21 cellular contexts compared by ENCODE assay signal in genomic region chr4:1178300-1179088, GRCh38. TPM values are rescaled to one million over a fixed set of nuclear protein-coding genes. Genes with fewer than 3 reads are reported as not detected.
DNase-seq lines count a peak whose midpoint lies in the region; ATAC-seq, FAIRE-seq and TF ChIP-seq lines count a peak whose summit lies in the region.
"Had no signal": no experiment of that assay in that cellular context is flagged by ENCODE, and none has a peak within 500 bp of the region (broad histone marks: within the 10 kb centered on the region; RNA-seq: fewer than 3 reads in every experiment).

No MANE protein-coding gene starts in this region.

- H3K36me3 Mint-ChIP-seq in MCF 10A (ENCODE audit: insufficient read depth, unreplicated experiment), result no peaks in the 10 kb centered on the region
- H3K36me3 Mint-ChIP-seq in activated T-helper 17 cell treated with anti-CD3 and anti-CD28 coated beads, Interleukin-2, amount 50 U/mL, for 72 hours (ENCODE audit: low read depth), result no peaks in the 10 kb centered on the region

- POLR2A ChIA-PET in MCF 10A (lab: Yijun Ruan, JAX), result interaction anchor here (0.6 to 2.3 kb wide), 15 partner anchors 9 to 168 kb away, joined by 3 to 34 read pairs (median 3); partner anchors contain the start of gene UVSSA
- POLR2A ChIA-PET in HepG2 (lab: Yijun Ruan, JAX), result interaction anchor here (1.4 to 3.5 kb wide), 2 partner anchors 14 to 26 kb away, joined by 9 to 18 read pairs; no protein-coding TSS in a partner anchor

- BruUV-seq in MCF 10A (replicated peaks; lab: Mats Ljungman, UMichigan) (no TSS peak), HepG2 (replicated peaks; lab: Mats Ljungman, UMichigan) (no TSS peak)

- H3K9ac ChIP-seq in HepG2 (ENCODE audit: insufficient read depth, low read depth, low read length), result no peak overlapping the region
- peak overlapping the region in 2 of 3 donors; percentile 52 to 81 for H3K9ac ChIP-seq in skeletal muscle tissue (ENCODE audit: low read depth in 1 of 3, low read length in 3 of 3)

- DNase-seq in MCF 10A (ENCODE audit: unreplicated experiment) (no peak), breast epithelium (ENCODE audit: low spot score in 2 of 2) (no peak), SJCRH30 (peak; percentile 77 to 85), HepG2 (ENCODE audit: low spot score) (no peak), NCI-H1048 (lab: John Stamatoyannopoulos, UW) (no peak)
- DNase-seq: activated CD8-positive, alpha-beta memory T cell treated with anti-CD3 and anti-CD28 coated beads, Interleukin-2, amount 50 U/mL, for 4 hours; amygdala; endodermal cell; MM.1S; naive thymus-derived CD4-positive, alpha-beta T cell; NCI-H146; stimulated activated CD8-positive, alpha-beta memory T cell treated with anti-CD3 and anti-CD28 coated beads, Interleukin-4, amount 100 ng/mL, for 48 hours had no signal

- H3K27me3 ChIP-seq in breast epithelium (no peaks in the 10 kb centered on the region), SJCRH30 (no peaks in the 10 kb centered on the region), HepG2 (ENCODE audit: control insufficient read depth in 1 of 2, insufficient read depth in 2 of 2, low read length in 2 of 2) (no peaks in the 10 kb centered on the region), skeletal muscle tissue (ENCODE audit: control insufficient read depth in 3 of 3, insufficient read depth in 3 of 3, low read length in 3 of 3) (no peaks in the 10 kb centered on the region)
- H3K27me3 ChIP-seq: hepatocyte had no signal

- peak overlapping the region; percentile 95 for H3K27ac Mint-ChIP-seq in MCF 10A (ENCODE audit: low read depth, unreplicated experiment)
- no peak overlapping the region for H3K27ac Mint-ChIP-seq in activated T-helper 17 cell treated with anti-CD3 and anti-CD28 coated beads, Interleukin-2, amount 50 U/mL, for 72 hours
- H3K27ac Mint-ChIP-seq: CD14-positive monocyte; endodermal cell; naive thymus-derived CD4-positive, alpha-beta T cell had no signal

- in situ Hi-C loops in HepG2 (cut with HindIII; ENCODE audit: extremely low pct_ligation_motif_present, low pct_unique_long_range_greater_than_20kb), result no loop called here

- no peak for FAIRE-seq in HepG2 (lab: Jason Lieb, UNC)
- FAIRE-seq: GM12891, H54, islet of Langerhans, RCC 7860 had no signal

- TF ChIP-seq CTCF in MCF 10A (IDR thresholded peaks at IDR 0.05; ENCODE audit: unreplicated experiment) (no peak), breast epithelium (IDR thresholded peaks at IDR 0.05) (no peak), HepG2 (CRISPR knock-in tag; IDR thresholded peaks at IDR 0.05) (no peak)

- TF ChIP-seq POLR2A in breast epithelium (IDR thresholded peaks at IDR 0.05) (no peak), HepG2 (IDR thresholded peaks at IDR 0.05; ENCODE audit: insufficient read depth in 1 of 2, low read depth in 2 of 2, low read length in 2 of 2) (no peak)

- WGBS in HepG2 (ENCODE audit: low lambda C conversion rate), result 82% methylated on average over 11 of the region's 11 CpGs

- peaks cover 0 to 7% of the 10 kb centered on the region in 2 donors for H3K4me1 ChIP-seq in breast epithelium
- peaks cover 21% of the 10 kb centered on the region for H3K4me1 ChIP-seq in SJCRH30
- H3K4me1 ChIP-seq in HepG2 (ENCODE audit: insufficient read depth, low read length), result peaks cover 55% of the 10 kb centered on the region
- H3K4me1 ChIP-seq in skeletal muscle tissue (ENCODE audit: control insufficient read depth in 3 of 3, insufficient read depth in 3 of 3, low read length in 3 of 3), result peaks cover 48 to 58% (median 52%) of the 10 kb centered on the region in 3 donors

- no peak for TF ChIP-seq EP300 in HepG2 (IDR thresholded peaks at IDR 0.05; ENCODE audit: low read depth in 2 of 2, low read length in 2 of 2)
- TF ChIP-seq EP300 in HepG2 (CRISPR knock-in tag; IDR thresholded peaks at IDR 0.05; ENCODE audit: borderline replicate concordance), result no peak

- H3K4me3 ChIP-seq in breast epithelium (no peak overlapping the region), SJCRH30 (no peak overlapping the region), HepG2 (replicated peaks in 1 of 3; ENCODE audit: insufficient read depth in 1 of 3, low read depth in 2 of 3, low read length in 3 of 3) (no peak overlapping the region), skeletal muscle tissue (ENCODE audit: low read length in 3 of 3) (peak overlapping the region in 2 of 3 donors; percentile 44 to 58)
- H3K4me3 ChIP-seq: hepatocyte had no signal

- intact Hi-C loops in MCF 10A (cut with micrococcal nuclease), result no loop called here
- intact Hi-C loops in breast epithelium (cut with DNase I; ENCODE audit: low total_unique reads), result no loop called here
- intact Hi-C loops in HepG2 (cut with micrococcal nuclease; ENCODE audit: unreplicated experiment), result no loop called here

- CTCF ChIA-PET in MCF 10A (lab: Yijun Ruan, JAX) (interaction anchor here (0.5 to 1.7 kb wide), 5 partner anchors 12 to 178 kb away, joined by 3 to 12 read pairs (median 4); no protein-coding TSS in a partner anchor), HepG2 (lab: Yijun Ruan, JAX; ENCODE audit: low intra/inter-chr PET ratio, low total read pairs) (no interaction called here)

- no peak overlapping the region for H2AFZ ChIP-seq in HepG2 (ENCODE audit: low read length)
- H2AFZ ChIP-seq: hepatocyte had no signal

- H3K36me3 ChIP-seq in breast epithelium (no peaks in the 10 kb centered on the region), SJCRH30 (no peaks in the 10 kb centered on the region), HepG2 (replicated peaks in 1 of 2; ENCODE audit: control insufficient read depth in 1 of 2, insufficient read depth in 2 of 2, low read length in 2 of 2) (no peaks in the 10 kb centered on the region), skeletal muscle tissue (ENCODE audit: control insufficient read depth in 3 of 3, insufficient read depth in 3 of 3, low read length in 3 of 3) (no peaks in the 10 kb centered on the region)

- no peaks in the 10 kb centered on the region for H4K20me1 ChIP-seq in HepG2 (ENCODE audit: insufficient read depth, low read length)

- no peak overlapping the region for H3K27ac ChIP-seq in breast epithelium
- peak overlapping the region; percentile 46 for H3K27ac ChIP-seq in SJCRH30
- no peak overlapping the region for H3K27ac ChIP-seq in HepG2 (ENCODE audit: extremely low read length, insufficient read depth, low read length)
- peak overlapping the region; percentile 94 for H3K27ac ChIP-seq in skeletal muscle tissue (ENCODE audit: low read depth, low read length)
- H3K27ac ChIP-seq: hepatocyte had no signal

- peak overlapping the region; percentile 39 for H3K4me3 Mint-ChIP-seq in MCF 10A (ENCODE audit: unreplicated experiment)
- no peak overlapping the region for H3K4me3 Mint-ChIP-seq in activated T-helper 17 cell treated with anti-CD3 and anti-CD28 coated beads, Interleukin-2, amount 50 U/mL, for 72 hours
- H3K4me3 Mint-ChIP-seq: CD14-positive monocyte; endodermal cell; naive thymus-derived CD4-positive, alpha-beta T cell had no signal

- peaks cover 11% of the 10 kb centered on the region for H3K9me3 Mint-ChIP-seq in MCF 10A (ENCODE audit: unreplicated experiment)
- peaks cover 7% of the 10 kb centered on the region for H3K9me3 Mint-ChIP-seq in activated T-helper 17 cell treated with anti-CD3 and anti-CD28 coated beads, Interleukin-2, amount 50 U/mL, for 72 hours

- TF ChIP-seq RAD21 in HepG2 (CRISPR knock-in tag; IDR thresholded peaks at IDR 0.05), result no peak

- H3K27me3 Mint-ChIP-seq in MCF 10A (ENCODE audit: insufficient read depth, unreplicated experiment), result no peaks in the 10 kb centered on the region
- H3K27me3 Mint-ChIP-seq in activated T-helper 17 cell treated with anti-CD3 and anti-CD28 coated beads, Interleukin-2, amount 50 U/mL, for 72 hours, result peaks cover 5% of the 10 kb centered on the region

- no peak overlapping the region for H3K4me2 ChIP-seq in HepG2 (ENCODE audit: low read depth, low read length)
- H3K4me2 ChIP-seq: hepatocyte had no signal

- H3K9me3 ChIP-seq in breast epithelium (no peaks in the 10 kb centered on the region), SJCRH30 (replicated peaks) (peaks cover 26% of the 10 kb centered on the region), HepG2 (ENCODE audit: low read length) (peaks cover 12% of the 10 kb centered on the region), skeletal muscle tissue (ENCODE audit: control insufficient read depth in 3 of 3, low read length in 3 of 3) (no peaks in the 10 kb centered on the region)

- no peaks in the 10 kb centered on the region for H3K79me2 ChIP-seq in HepG2 (ENCODE audit: insufficient read depth, low read length)
- H3K79me2 ChIP-seq: hepatocyte had no signal

- no peak for ATAC-seq in HepG2
- no peak for ATAC-seq in GM19023 (IDR thresholded peaks at IDR 0.05; ENCODE audit: unreplicated experiment)
- no peak for ATAC-seq in activated T-helper 17 cell treated with anti-CD3 and anti-CD28 coated beads, Interleukin-2, amount 50 U/mL, for 72 hours (replicated peaks)

- H3K4me1 Mint-ChIP-seq in MCF 10A (ENCODE audit: insufficient read depth, unreplicated experiment), result peaks cover 20% of the 10 kb centered on the region
- peaks cover 6% of the 10 kb centered on the region for H3K4me1 Mint-ChIP-seq in activated T-helper 17 cell treated with anti-CD3 and anti-CD28 coated beads, Interleukin-2, amount 50 U/mL, for 72 hours
- H3K4me1 Mint-ChIP-seq: endodermal cell had no signal

RNA-seq across cellular contexts. Expression of gene SPON2, which starts 6.1 kb away (rescaled TPM):
- total RNA-seq in MCF 10A (2022) (0.54 and 0.64 TPM in 2 replicates), breast epithelium (10 to 100 TPM; 35.3 to 59.4 (median 36.1) TPM), HepG2 (2016; rRNA removed; fragmentation: Illumina TruSeq; extraction: Trizol) (12.5 and 17.4 TPM in 2 replicates), skeletal muscle tissue (29.2 TPM)
- 2.5 and 3.2 TPM in 2 replicates for total RNA-seq in SJCRH30 (2014; rRNA removed; shearing (Covaris generic))
- total RNA-seq in HepG2 (2016; cell fraction: cytosol; rRNA removed; fragmentation: Illumina TruSeq; extraction: Trizol; ENCODE audit: low read depth), result 4.7 and 5.3 TPM in 2 replicates
- 13.2 and 25.5 TPM in 2 replicates for total RNA-seq in HepG2 (2016; cell fraction: insoluble cytoplasmic fraction; rRNA removed; fragmentation: Illumina TruSeq; extraction: Trizol)
- 9.4 and 9.5 TPM in 2 replicates for total RNA-seq in HepG2 (2016; cell fraction: membrane; rRNA removed; fragmentation: Illumina TruSeq; extraction: Trizol)
- 15.0 and 17.4 TPM in 2 replicates for total RNA-seq in HepG2 (2016; cell fraction: nucleus; rRNA removed; fragmentation: Illumina TruSeq; extraction: Trizol)
- 55.2 and 80.8 TPM in 2 replicates for polyA plus RNA-seq in HepG2 (2011; rRNA removed)
- 34.7 and 69.3 TPM in 2 replicates for polyA plus RNA-seq in HepG2 (2011; cell fraction: cytosol; rRNA removed)
- 320 and 335 TPM in 2 replicates for polyA plus RNA-seq in HepG2 (2011; cell fraction: nucleus; rRNA removed)
- polyA plus RNA-seq in HepG2 (2012), result 21.8 and 46.8 TPM in 2 replicates
- polyA plus RNA-seq in HepG2 (2016; cell fraction: cytosol; fragmentation: Illumina TruSeq; extraction: Trizol; ENCODE audit: low read depth), result 3.7 and 4.9 TPM in 2 replicates
- 12.3 and 15.6 TPM in 2 replicates for polyA plus RNA-seq in HepG2 (2016; cell fraction: insoluble cytoplasmic fraction; fragmentation: Illumina TruSeq; extraction: Trizol; ENCODE audit: low read depth)
- polyA plus RNA-seq in HepG2 (2016; cell fraction: membrane; fragmentation: Illumina TruSeq; extraction: Trizol; ENCODE audit: low read depth), result 8.6 and 9.0 TPM in 2 replicates
- 34.9 and 43.2 TPM in 2 replicates for polyA plus RNA-seq in HepG2 (2016; cell fraction: nucleus; fragmentation: Illumina TruSeq; extraction: Trizol; ENCODE audit: insufficient read depth, low read depth)
- 0.65 and 46.4 TPM in 2 replicates for polyA minus RNA-seq in HepG2 (2011; rRNA and poly(A)+ RNA removed; ENCODE audit: low replicate concordance)
- polyA minus RNA-seq in HepG2 (2011; cell fraction: cytosol; rRNA and poly(A)+ RNA removed), result 20.2 and 29.8 TPM in 2 replicates
- polyA minus RNA-seq in HepG2 (2011; cell fraction: nucleus; rRNA and poly(A)+ RNA removed), result 33.9 and 38.4 TPM in 2 replicates
- 10 to 100 TPM; 17.3 to 18.7 TPM for total RNA-seq in activated T-helper 17 cell treated with anti-CD3 and anti-CD28 coated beads, Interleukin-2, amount 50 U/mL, for 72 hours

Comparison
In these comparisons a context has a peak if more than half of its experiments do, and no peak if none do; other contexts are left out.
1. DNase-seq: peak in SJCRH30 (2 of 2); none in MCF 10A (single experiment), breast epithelium (0 of 2), HepG2 (single experiment) and NCI-H1048 (single experiment).
2. H3K27ac ChIP-seq: peak in SJCRH30 (single experiment) and skeletal muscle tissue (single experiment); none in breast epithelium (0 of 2) and HepG2 (single experiment).
3. H3K4me3 ChIP-seq: peak in skeletal muscle tissue (2 of 3); none in breast epithelium (0 of 3), SJCRH30 (single experiment) and HepG2 (0 of 3).